Comparison of ENCODE assay signal across 17 cellular contexts in genomic region chr3:183464480-183464879, GRCh38. TPM values are rescaled to one million over a fixed set of nuclear protein-coding genes. Genes with fewer than 3 reads are reported as not detected.
DNase-seq lines count a peak whose midpoint lies in the region; ATAC-seq and TF ChIP-seq lines count a peak whose summit lies in the region.
"Had no signal": no experiment of that assay in that cellular context is flagged by ENCODE, and none has a peak within 500 bp of the region (broad histone marks: within the 10 kb centered on the region; RNA-seq: fewer than 3 reads in every experiment).

No MANE protein-coding gene starts in this region.

- no peak overlapping the region for H3K4me3 ChIP-seq in mesendoderm (ENCODE audit: low read length)
- H3K4me3 ChIP-seq in upper lobe of left lung = no peak overlapping the region
- H3K4me3 ChIP-seq: BLaER1 treated with 17β-estradiol and CSF1 and Interleukin-3, amounts not matched to agents 10 nM and 100 nM; GM23248 had no signal

- ATAC-seq in WTC11 (no peak), left colon (peak; percentile 69), HG03457 (IDR thresholded peaks at IDR 0.05; ENCODE audit: unreplicated experiment) (no peak), upper lobe of left lung (ENCODE audit: low FRiP score in 2 of 2) (no peak)
- ATAC-seq: CD8-positive, alpha-beta T cell; HCT116 had no signal

- H3K9me3 ChIP-seq in upper lobe of left lung = no peaks in the 10 kb centered on the region

- DNase-seq in WTC11 (ENCODE audit: low spot score) = no peak
- no peak for DNase-seq in left colon
- no peak for DNase-seq in mesendoderm
- DNase-seq in GM13976 (ENCODE audit: low spot score) = no peak
- no peak for DNase-seq in CD1c-positive myeloid dendritic cell (ENCODE audit: extremely low spot score)
- no peak for DNase-seq in upper lobe of left lung
- DNase-seq: ACHN; CD8-positive, alpha-beta T cell; COR-L47; GF-D8; GM23248; KG1 had no signal

- H3K9me3 Mint-ChIP-seq in WTC11 = peaks cover 12% of the 10 kb centered on the region
- H3K9me3 Mint-ChIP-seq: CD8-positive, alpha-beta T cell had no signal

- H3K79me1 ChIP-seq in mesendoderm (ENCODE audit: low read length) = no peaks in the 10 kb centered on the region

- H3K27ac Mint-ChIP-seq in WTC11 = no peak overlapping the region
- H3K27ac Mint-ChIP-seq: CD8-positive, alpha-beta T cell had no signal

- no peak overlapping the region for H3K4me3 Mint-ChIP-seq in WTC11
- H3K4me3 Mint-ChIP-seq: CD8-positive, alpha-beta T cell; IgD-negative memory B cell had no signal

- no peak for TF ChIP-seq EP300 in upper lobe of left lung (IDR thresholded peaks at IDR 0.05)

- H3K56ac ChIP-seq in mesendoderm (ENCODE audit: low read length) = no peak overlapping the region

- no CpG with 5 or more reads among the region's 2 CpGs for WGBS in mesendoderm (ENCODE audit: extremely low coverage, insufficient coverage, low lambda C conversion rate)
- WGBS in upper lobe of left lung, 2 donors = 71 to 89% methylated on average over 2 of the region's 2 CpGs

- no peak for TF ChIP-seq POLR2A in upper lobe of left lung (IDR thresholded peaks at IDR 0.05)

- H2BK5ac ChIP-seq in mesendoderm (ENCODE audit: low read length) = no peak overlapping the region

- no peak overlapping the region for H3K4ac ChIP-seq in mesendoderm (ENCODE audit: low read depth, low read length)

- intact Hi-C loops in left colon (cut with DNase I, micrococcal nuclease) = loop anchor here in 1 of 2 donors (10.0 kb wide), 1 partner anchor 300 kb away; no protein-coding TSS in a partner anchor

- no peaks in the 10 kb centered on the region for H3K27me3 ChIP-seq in mesendoderm (ENCODE audit: insufficient read depth, low read length, poor library complexity)
- no peaks in the 10 kb centered on the region for H3K27me3 ChIP-seq in upper lobe of left lung
- H3K27me3 ChIP-seq: BLaER1 treated with 17β-estradiol and CSF1 and Interleukin-3, amounts not matched to agents 10 nM and 100 nM had no signal

- H3K4me1 Mint-ChIP-seq in WTC11 = peaks cover 9% of the 10 kb centered on the region

- no peak overlapping the region for H2BK120ac ChIP-seq in mesendoderm (ENCODE audit: low read depth, low read length)

- no peak overlapping the region for H3K4me2 ChIP-seq in mesendoderm (ENCODE audit: low read length)
- H3K4me2 ChIP-seq: BLaER1 treated with 17β-estradiol and CSF1 and Interleukin-3, amounts not matched to agents 10 nM and 100 nM had no signal

- H2AK5ac ChIP-seq in mesendoderm (ENCODE audit: low read length) = no peak overlapping the region

- CTCF ChIA-PET in WTC11 (lab: Charles Lee) = no interaction called here

- in situ Hi-C loops in GM13976 (cut with MboI; ENCODE audit: low sequenced_read_pairs, unreplicated experiment) = loop anchor here (10.0 kb wide), 1 partner anchor 300 kb away; no protein-coding TSS in a partner anchor

- peaks cover 7% of the 10 kb centered on the region; the same call in 1 of the 2 replicates for H3K36me3 Mint-ChIP-seq in WTC11
- H3K36me3 Mint-ChIP-seq: CD8-positive, alpha-beta T cell had no signal

- H3K18ac ChIP-seq in mesendoderm (ENCODE audit: low read length) = no peak overlapping the region

- no peaks in the 10 kb centered on the region for H3K79me2 ChIP-seq in mesendoderm (ENCODE audit: control insufficient read depth, insufficient read depth, low read length)

- no peak for TF ChIP-seq CTCF in WTC11 (IDR thresholded peaks at IDR 0.05)
- no peak for TF ChIP-seq CTCF in GM13976 (IDR thresholded peaks at IDR 0.05; ENCODE audit: borderline replicate concordance, control extremely low read depth, extremely low read depth, insufficient read depth, missing control alignments)
- TF ChIP-seq CTCF in upper lobe of left lung (IDR thresholded peaks at IDR 0.05) = no peak

- H2BK15ac ChIP-seq in mesendoderm (replicated peaks; ENCODE audit: low read depth) = no peak overlapping the region

- POLR2A ChIA-PET in WTC11 (lab: Charles Lee) = no interaction called here

- H3K27me3 Mint-ChIP-seq in WTC11 (ENCODE audit: low read depth) = peaks cover 3% of the 10 kb centered on the region; the same call in 1 of the 2 replicates
- H3K27me3 Mint-ChIP-seq: IgD-negative memory B cell had no signal

- no peak overlapping the region for H3K9ac ChIP-seq in mesendoderm (ENCODE audit: low read length)
- H3K9ac ChIP-seq: BLaER1 treated with 17β-estradiol and CSF1 and Interleukin-3, amounts not matched to agents 10 nM and 100 nM; GM23248 had no signal

- H4K5ac ChIP-seq in mesendoderm (ENCODE audit: low read length) = no peak overlapping the region

- H3K4me1 ChIP-seq in mesendoderm (ENCODE audit: control insufficient read depth, low read depth, low read length) (no peaks in the 10 kb centered on the region), upper lobe of left lung (peaks cover 4 to 7% (median 6%) of the 10 kb centered on the region in 4 donors)

- H4K8ac ChIP-seq in mesendoderm (ENCODE audit: low read depth, low read length) = no peak overlapping the region

- no peak overlapping the region for H3K27ac ChIP-seq in mesendoderm (ENCODE audit: low read depth, low read length)
- no peak overlapping the region for H3K27ac ChIP-seq in upper lobe of left lung
- H3K27ac ChIP-seq: BLaER1 treated with 17β-estradiol and CSF1 and Interleukin-3, amounts not matched to agents 10 nM and 100 nM; GM23248 had no signal

- H3K23ac ChIP-seq in mesendoderm (ENCODE audit: low read length) = peak overlapping the region; percentile 53

- no peaks in the 10 kb centered on the region for H3K36me3 ChIP-seq in mesendoderm (ENCODE audit: control insufficient read depth, insufficient read depth, low read length)
- no peaks in the 10 kb centered on the region for H3K36me3 ChIP-seq in upper lobe of left lung
- H3K36me3 ChIP-seq: BLaER1 treated with 17β-estradiol and CSF1 and Interleukin-3, amounts not matched to agents 10 nM and 100 nM had no signal

TF ChIP-seq in WTC11, 78 proteins besides CTCF, POLR2A, EP300 and RAD21:
- TF ChIP-seq GABPB1 (CRISPR knock-in tag; IDR thresholded peaks at IDR 0.05) (peak; percentile 87), CDX4 (CRISPR knock-in tag; IDR thresholded peaks at IDR 0.05; ENCODE audit: borderline replicate concordance) (no peak)

RNA-seq across cellular contexts. Expression of gene MCF2L2, which starts 36.1 kb away (rescaled TPM):
- total RNA-seq in WTC11 (2021) (7.3 to 9.0 TPM (median 7.5 TPM) in 3 replicates), left colon (1 to 10 TPM in 1 of 2 donors, under 1 TPM in 1; 0.75 to 1.1 TPM), upper lobe of left lung (1 to 10 TPM in 4 of 6 donors, under 1 TPM in 2; 0.22 to 2.0 (median 1.2) TPM)
- polyA plus RNA-seq in mesendoderm (2013, experiment 1 of 2) = 1.6 TPM
- polyA plus RNA-seq in mesendoderm (2013, experiment 2 of 2) = 1.8 TPM
- total RNA-seq: GM23248, HT-29 had no signal
- polyA plus RNA-seq: GM23248 had no signal
